Comparison of ENCODE assay signal across 15 cellular contexts in the genomic region with DNA sequence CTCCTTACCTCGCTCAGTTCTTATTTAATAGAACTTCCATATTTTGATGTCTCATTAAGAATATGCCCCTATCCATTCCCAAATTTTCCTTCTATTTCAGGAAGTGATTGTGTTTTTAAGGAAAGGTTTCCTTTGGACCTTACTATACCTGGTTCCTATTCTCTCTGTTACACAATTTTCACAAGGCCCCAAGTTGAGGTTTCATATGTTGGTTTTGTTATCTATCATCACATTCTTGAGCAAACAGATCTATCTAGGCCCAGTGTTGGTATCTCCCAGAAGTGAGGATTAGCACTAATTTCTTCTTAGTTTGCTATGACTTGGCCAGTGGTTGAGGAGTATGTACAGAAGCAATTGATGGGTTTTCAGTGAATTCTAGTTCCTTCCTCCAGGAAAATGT. TPM values are rescaled to one million over a fixed set of nuclear protein-coding genes. Genes with fewer than 3 reads are reported as not detected.
DNase-seq lines count a peak whose midpoint lies in the region; ATAC-seq and TF ChIP-seq lines count a peak whose summit lies in the region.
"Had no signal": no experiment of that assay in that cellular context is flagged by ENCODE, and none has a peak within 500 bp of the region (broad histone marks: within the 10 kb centered on the region; RNA-seq: fewer than 3 reads in every experiment).

No MANE protein-coding gene starts in this region.

- POLR2A ChIA-PET in SK-N-SH (lab: Yijun Ruan, JAX) = no interaction called here

- no peaks in the 10 kb centered on the region for H3K9me3 ChIP-seq in SK-N-SH
- H3K9me3 ChIP-seq: ascending aorta, BLaER1, psoas muscle had no signal

- H3K27me3 Mint-ChIP-seq in activated naive CD8-positive, alpha-beta T cell = no peaks in the 10 kb centered on the region

- H3K27me3 ChIP-seq in SK-N-SH (ENCODE audit: insufficient read depth) = no peaks in the 10 kb centered on the region
- H3K27me3 ChIP-seq: ascending aorta, BLaER1, foreskin keratinocyte had no signal

- H3K79me2 ChIP-seq in SK-N-SH (ENCODE audit: insufficient read depth) = no peaks in the 10 kb centered on the region

- H3F3A ChIP-seq in SK-N-SH (replicated peaks; ENCODE audit: insufficient read depth) = no peaks in the 10 kb centered on the region

- no peak overlapping the region for H3K4me3 ChIP-seq in SK-N-SH (ENCODE audit: low read depth in 2 of 2, low read length in 1 of 2)
- H3K4me3 ChIP-seq: ascending aorta, BLaER1, psoas muscle had no signal

- H3K4me2 ChIP-seq in SK-N-SH = no peak overlapping the region
- H3K4me2 ChIP-seq: BLaER1 had no signal

- H3K27ac ChIP-seq in SK-N-SH (ENCODE audit: low read depth in 2 of 2, low read length in 1 of 2) = no peak overlapping the region
- H3K27ac ChIP-seq: ascending aorta, BLaER1, foreskin keratinocyte, psoas muscle had no signal

- no peaks in the 10 kb centered on the region for H3K9me2 ChIP-seq in SK-N-SH

- peaks cover 3 to 35% of the 10 kb centered on the region in 2 experiments; a peak in 1 of 4 replicates for H3K4me1 ChIP-seq in SK-N-SH (ENCODE audit: control insufficient read depth in 1 of 2, insufficient read depth in 2 of 2, low read depth in 1 of 2, low read length in 1 of 2)
- H3K4me1 ChIP-seq: foreskin keratinocyte, psoas muscle had no signal

- WGBS in SK-N-SH (ENCODE audit: low lambda C conversion rate) = 98% methylated on average over 1 of the region's 1 CpG

- H3K27ac Mint-ChIP-seq in activated naive CD8-positive, alpha-beta T cell = peak overlapping the region; percentile 64

- ATAC-seq in GM19035 (IDR thresholded peaks at IDR 0.05; ENCODE audit: unreplicated experiment) (peak; percentile 38), HG03066 (IDR thresholded peaks at IDR 0.05; ENCODE audit: low read depth, unreplicated experiment) (peak; percentile 48), left ventricle myocardium superior (no peak)
- ATAC-seq: foreskin keratinocyte, psoas muscle had no signal

- H3K9ac ChIP-seq in SK-N-SH = no peak overlapping the region
- H3K9ac ChIP-seq: BLaER1 had no signal

- TF ChIP-seq CTCF in GM13976 (IDR thresholded peaks at IDR 0.05; ENCODE audit: borderline replicate concordance, control extremely low read depth, extremely low read depth, insufficient read depth, missing control alignments) = no peak
- TF ChIP-seq CTCF in SK-N-SH (IDR thresholded peaks at IDR 0.05) = no peak

- H3K36me3 ChIP-seq in SK-N-SH (replicated peaks in 1 of 2; ENCODE audit: control insufficient read depth in 1 of 2, insufficient read depth in 2 of 2, low read length in 1 of 2) = no peaks in the 10 kb centered on the region
- H3K36me3 ChIP-seq: ascending aorta, BLaER1 had no signal

- CTCF ChIA-PET in SK-N-SH (lab: Yijun Ruan, JAX) = no interaction called here

- H3K4me1 Mint-ChIP-seq in activated naive CD8-positive, alpha-beta T cell (ENCODE audit: low read depth) = peaks cover 42% of the 10 kb centered on the region

- DNase-seq in GM13976 (ENCODE audit: low spot score) (peak; percentile 68), T1000 (lab: John Stamatoyannopoulos, UW) (no peak), SK-N-SH (no peak), left ventricle myocardium superior (no peak), NCI-H1930 (lab: John Stamatoyannopoulos, UW) (no peak)
- DNase-seq: effector CD4-positive, alpha-beta T cell; foreskin keratinocyte; NCI-H1694; psoas muscle; stimulated activated naive CD4-positive, alpha-beta T cell had no signal

- H3K36me3 Mint-ChIP-seq in activated naive CD8-positive, alpha-beta T cell = no peaks in the 10 kb centered on the region

- no peak overlapping the region for H2AFZ ChIP-seq in SK-N-SH (ENCODE audit: low read depth)

- intact Hi-C loops in left ventricle myocardium superior (cut with micrococcal nuclease) = no loop called here

- no peaks in the 10 kb centered on the region for H3K9me3 Mint-ChIP-seq in activated naive CD8-positive, alpha-beta T cell (ENCODE audit: low read depth)

- H3K4me3 Mint-ChIP-seq in activated naive CD8-positive, alpha-beta T cell = no peak overlapping the region

- TF ChIP-seq RAD21 in SK-N-SH (IDR thresholded peaks at IDR 0.05; ENCODE audit: low read length) = no peak

- TF ChIP-seq EP300 in SK-N-SH (IDR thresholded peaks at IDR 0.05; ENCODE audit: borderline replicate concordance in 1 of 2, low read depth in 1 of 2, low read length in 1 of 2) = no peak

- in situ Hi-C loops in GM13976 (cut with MboI; ENCODE audit: low sequenced_read_pairs, unreplicated experiment) = loop anchor here (10.0 to 25.0 kb wide), 4 partner anchors 632 to 1132 kb away; partner anchors contain the start of gene NR4A3

- no peaks in the 10 kb centered on the region for H4K20me1 ChIP-seq in SK-N-SH (ENCODE audit: insufficient read depth)
- H4K20me1 ChIP-seq: BLaER1 had no signal

TF ChIP-seq in SK-N-SH, 30 proteins besides CTCF, POLR2A, EP300 and RAD21:
- no peak for TF ChIP-seq MXI1 (IDR thresholded peaks at IDR 0.05; ENCODE audit: low read depth, low read length)
- no peak for TF ChIP-seq SIN3A (IDR thresholded peaks at IDR 0.05; ENCODE audit: borderline replicate concordance, low read depth, low read length)
- TF ChIP-seq, protein P1, sequence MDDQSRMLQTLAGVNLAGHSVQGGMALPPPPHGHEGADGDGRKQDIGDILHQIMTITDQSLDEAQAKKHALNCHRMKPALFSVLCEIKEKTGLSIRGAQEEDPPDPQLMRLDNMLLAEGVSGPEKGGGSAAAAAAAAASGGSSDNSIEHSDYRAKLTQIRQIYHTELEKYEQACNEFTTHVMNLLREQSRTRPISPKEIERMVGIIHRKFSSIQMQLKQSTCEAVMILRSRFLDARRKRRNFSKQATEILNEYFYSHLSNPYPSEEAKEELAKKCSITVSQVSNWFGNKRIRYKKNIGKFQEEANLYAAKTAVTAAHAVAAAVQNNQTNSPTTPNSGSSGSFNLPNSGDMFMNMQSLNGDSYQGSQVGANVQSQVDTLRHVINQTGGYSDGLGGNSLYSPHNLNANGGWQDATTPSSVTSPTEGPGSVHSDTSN (IDR thresholded peaks at IDR 0.05) = no peak
- TF ChIP-seq RCOR1 (IDR thresholded peaks at IDR 0.05; ENCODE audit: low read length) = no peak
- no peak for TF ChIP-seq NFIC (IDR thresholded peaks at IDR 0.05; ENCODE audit: borderline replicate concordance)
- TF ChIP-seq, protein P2, sequence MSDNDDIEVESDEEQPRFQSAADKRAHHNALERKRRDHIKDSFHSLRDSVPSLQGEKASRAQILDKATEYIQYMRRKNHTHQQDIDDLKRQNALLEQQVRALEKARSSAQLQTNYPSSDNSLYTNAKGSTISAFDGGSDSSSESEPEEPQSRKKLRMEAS (IDR thresholded peaks at IDR 0.05; ENCODE audit: low read depth) = no peak
- TF ChIP-seq YY1 (IDR thresholded peaks at IDR 0.05; ENCODE audit: low read depth) = no peak
- no peak for TF ChIP-seq MEF2A (IDR thresholded peaks at IDR 0.05; ENCODE audit: borderline replicate concordance, low read depth)
- no peak for TF ChIP-seq USF1 (IDR thresholded peaks at IDR 0.05; ENCODE audit: borderline replicate concordance, low read depth)
- TF ChIP-seq, protein P3, sequence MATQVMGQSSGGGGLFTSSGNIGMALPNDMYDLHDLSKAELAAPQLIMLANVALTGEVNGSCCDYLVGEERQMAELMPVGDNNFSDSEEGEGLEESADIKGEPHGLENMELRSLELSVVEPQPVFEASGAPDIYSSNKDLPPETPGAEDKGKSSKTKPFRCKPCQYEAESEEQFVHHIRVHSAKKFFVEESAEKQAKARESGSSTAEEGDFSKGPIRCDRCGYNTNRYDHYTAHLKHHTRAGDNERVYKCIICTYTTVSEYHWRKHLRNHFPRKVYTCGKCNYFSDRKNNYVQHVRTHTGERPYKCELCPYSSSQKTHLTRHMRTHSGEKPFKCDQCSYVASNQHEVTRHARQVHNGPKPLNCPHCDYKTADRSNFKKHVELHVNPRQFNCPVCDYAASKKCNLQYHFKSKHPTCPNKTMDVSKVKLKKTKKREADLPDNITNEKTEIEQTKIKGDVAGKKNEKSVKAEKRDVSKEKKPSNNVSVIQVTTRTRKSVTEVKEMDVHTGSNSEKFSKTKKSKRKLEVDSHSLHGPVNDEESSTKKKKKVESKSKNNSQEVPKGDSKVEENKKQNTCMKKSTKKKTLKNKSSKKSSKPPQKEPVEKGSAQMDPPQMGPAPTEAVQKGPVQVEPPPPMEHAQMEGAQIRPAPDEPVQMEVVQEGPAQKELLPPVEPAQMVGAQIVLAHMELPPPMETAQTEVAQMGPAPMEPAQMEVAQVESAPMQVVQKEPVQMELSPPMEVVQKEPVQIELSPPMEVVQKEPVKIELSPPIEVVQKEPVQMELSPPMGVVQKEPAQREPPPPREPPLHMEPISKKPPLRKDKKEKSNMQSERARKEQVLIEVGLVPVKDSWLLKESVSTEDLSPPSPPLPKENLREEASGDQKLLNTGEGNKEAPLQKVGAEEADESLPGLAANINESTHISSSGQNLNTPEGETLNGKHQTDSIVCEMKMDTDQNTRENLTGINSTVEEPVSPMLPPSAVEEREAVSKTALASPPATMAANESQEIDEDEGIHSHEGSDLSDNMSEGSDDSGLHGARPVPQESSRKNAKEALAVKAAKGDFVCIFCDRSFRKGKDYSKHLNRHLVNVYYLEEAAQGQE (IDR thresholded peaks at IDR 0.05; ENCODE audit: low read depth, low read length) = no peak
- no peak for TF ChIP-seq RXRA (IDR thresholded peaks at IDR 0.05; ENCODE audit: borderline replicate concordance, low read depth)
- no peak for TF ChIP-seq TEAD4 (IDR thresholded peaks at IDR 0.05; ENCODE audit: borderline replicate concordance, insufficient read depth)
- TF ChIP-seq GABPA (IDR thresholded peaks at IDR 0.05; ENCODE audit: low read depth) = no peak

RNA-seq across cellular contexts. Expression of gene ALG2, which starts 41.5 kb away (rescaled TPM):
- 31.6 and 35.6 TPM in 2 replicates for polyA plus RNA-seq in SK-N-SH (2012; rRNA removed)
- 33.3 and 33.7 TPM in 2 replicates for polyA plus RNA-seq in SK-N-SH (2012; cell fraction: cytosol; rRNA removed)
- 29.3 and 39.1 TPM in 2 replicates for polyA plus RNA-seq in SK-N-SH (2012; cell fraction: nucleus; rRNA removed)
- total RNA-seq in left ventricle myocardium superior = 15.0 TPM

RNA-seq across cellular contexts. Expression of gene SEC61B, which starts 41.9 kb away (rescaled TPM):
- polyA plus RNA-seq in SK-N-SH (2012; rRNA removed) = 154 and 174 TPM in 2 replicates
- polyA plus RNA-seq in SK-N-SH (2012; cell fraction: cytosol; rRNA removed) = 165 and 169 TPM in 2 replicates
- 63.5 and 75.2 TPM in 2 replicates for polyA plus RNA-seq in SK-N-SH (2012; cell fraction: nucleus; rRNA removed)
- total RNA-seq in left ventricle myocardium superior = 46.7 TPM
